Comparison of ENCODE assay signal across 9 cellular contexts in the genomic region with DNA sequence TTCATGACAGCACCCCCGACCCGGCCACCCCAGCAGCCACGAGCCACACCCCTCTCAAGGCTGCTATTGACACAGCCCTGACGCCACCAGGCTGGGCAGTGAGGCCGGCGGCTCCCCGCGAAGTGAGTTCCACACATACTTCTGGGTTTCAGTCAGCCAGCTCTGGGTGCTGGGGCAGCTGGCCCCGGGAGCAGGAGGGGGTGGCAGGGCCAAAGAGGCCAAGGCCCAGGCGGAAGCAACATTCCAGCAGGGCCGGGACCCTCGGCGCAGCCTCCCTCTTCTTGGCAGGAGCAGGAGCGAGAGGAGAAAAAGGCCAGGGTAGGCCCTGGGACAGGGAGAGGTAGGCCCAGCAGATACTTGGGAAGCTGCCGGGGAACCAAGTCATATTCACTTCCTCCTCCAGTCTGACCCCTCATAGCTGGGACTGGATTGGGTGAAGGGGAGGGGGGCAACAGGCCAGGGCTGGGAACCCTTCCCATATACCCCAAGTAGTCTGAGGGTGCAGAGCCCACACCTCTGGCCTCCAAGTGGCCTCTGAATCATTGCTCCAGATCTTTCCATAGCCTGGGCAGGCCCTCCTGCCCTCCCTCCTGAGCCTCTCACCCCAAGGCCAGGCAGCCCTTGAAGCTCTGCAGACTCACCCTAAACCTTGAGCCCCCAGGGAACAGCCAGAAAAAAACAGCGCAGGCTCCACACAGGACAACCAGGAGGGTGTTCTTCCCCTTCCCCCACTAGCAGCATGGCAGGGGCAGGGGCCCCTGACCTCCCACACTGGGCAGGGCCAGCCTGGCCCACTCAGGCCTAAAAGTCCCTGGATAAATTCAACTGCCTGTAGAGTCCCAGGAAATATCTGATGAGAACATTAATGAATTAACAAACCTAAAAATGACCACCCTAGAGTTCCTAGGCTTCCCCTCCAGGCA. TPM values are rescaled to one million over a fixed set of nuclear protein-coding genes. Genes with fewer than 3 reads are reported as not detected.
DNase-seq lines count a peak whose midpoint lies in the region; ATAC-seq and TF ChIP-seq lines count a peak whose summit lies in the region.
"Had no signal": no experiment of that assay in that cellular context is flagged by ENCODE, and none has a peak within 500 bp of the region (broad histone marks: within the 10 kb centered on the region; RNA-seq: fewer than 3 reads in every experiment).

No MANE protein-coding gene starts in this region.

- CTCF ChIA-PET in GM10248 (lab: Yijun Ruan, JAX) = interaction anchor here (1.0 kb wide), 1 partner anchor 31 kb away, joined by 3 read pairs; no protein-coding TSS in a partner anchor

- peaks cover 51% of the 10 kb centered on the region for H3K4me1 ChIP-seq in psoas muscle

- H3K36me3 ChIP-seq in psoas muscle (ENCODE audit: insufficient read depth in 1 of 2, low read depth in 1 of 2) = no peaks in the 10 kb centered on the region

- H3K27me3 ChIP-seq in psoas muscle (ENCODE audit: insufficient read depth in 3 of 3, low read length in 2 of 3) = no peaks in the 10 kb centered on the region

- POLR2A ChIA-PET in GM10248 (lab: Yijun Ruan, JAX) = no interaction called here

- H3K4me3 ChIP-seq in psoas muscle = peak overlapping the region; percentile 31

- DNase-seq in Daoy (ENCODE audit: low read depth) = peak; percentile 86
- peak; percentile 67 for DNase-seq in T1000 (lab: John Stamatoyannopoulos, UW)
- peak; percentile 93 for DNase-seq in glomerular visceral epithelial cell (ENCODE audit: extremely low spot score)
- DNase-seq in psoas muscle = peak; percentile 83 to 86
- DNase-seq in activated gamma-delta T cell treated with Interleukin-2 at 50 U/mL for 16 hours = no peak
- no peak for DNase-seq in GM10248 (ENCODE audit: extremely low spot score)

- TF ChIP-seq CTCF in psoas muscle (IDR thresholded peaks at IDR 0.05) = no peak
- no peak for TF ChIP-seq CTCF in GM10248 (IDR thresholded peaks at IDR 0.05; ENCODE audit: control extremely low read depth, extremely low read depth, low read depth, missing control alignments)

- intact Hi-C loops in psoas muscle (cut with DNase I) = loop anchor here in 1 of 2 donors (5.0 kb wide), 1 partner anchor 34 kb away; no protein-coding TSS in a partner anchor

- 15 to 30% (median 28%) methylated on average over 16 of the region's 16 CpGs for WGBS in psoas muscle, 3 donors

- ATAC-seq in psoas muscle = peak; percentile 44 to 66 (median 62)
- no peak for ATAC-seq in HG02623 (IDR thresholded peaks at IDR 0.05; ENCODE audit: unreplicated experiment)
- ATAC-seq in HG02973 (IDR thresholded peaks at IDR 0.05; ENCODE audit: unreplicated experiment) = no peak

- H3K27ac ChIP-seq in psoas muscle = peak overlapping the region; percentile 82

- H3K9me3 ChIP-seq in psoas muscle = no peaks in the 10 kb centered on the region

RNA-seq across cellular contexts. Expression of gene HSPG2, which starts 5.7 kb away (rescaled TPM):
- total RNA-seq in Daoy (2014; rRNA removed; shearing (Covaris generic)) = 14.2 and 14.7 TPM in 2 replicates
- 100 to 1,000 TPM; 102 to 168 (median 135) TPM for total RNA-seq in psoas muscle
- 10 to 100 TPM; 24.5 to 74.8 (median 43.8) TPM for polyA plus RNA-seq in psoas muscle

RNA-seq across cellular contexts. Expression of gene CELA3B, which starts 45.4 kb away (rescaled TPM):
- total RNA-seq in Daoy (2014; rRNA removed; shearing (Covaris generic)) = not detected in 2 replicates
- 1 to 10 TPM in 1 of 4 donors, under 1 TPM in 1, not detected in 2; 0.42 to 1.7 TPM for total RNA-seq in psoas muscle
- under 1 TPM; 0.09 to 0.64 (median 0.24) TPM for polyA plus RNA-seq in psoas muscle
- total RNA-seq: SK-MEL-5 had no signal

Comparison
In these comparisons a context has a peak if more than half of its experiments do, and no peak if none do; other contexts are left out.
1. DNase-seq: peak in Daoy (single experiment), T1000 (single experiment), glomerular visceral epithelial cell (single experiment) and psoas muscle (2 of 2); none in activated gamma-delta T cell treated with Interleukin-2 at 50 U/mL for 16 hours (single experiment) and GM10248 (single experiment).
2. ATAC-seq: peak in psoas muscle (4 of 4); none in HG02623 (single experiment) and HG02973 (single experiment).